ENCODE assay signal across 12 cellular contexts in the genomic region with DNA sequence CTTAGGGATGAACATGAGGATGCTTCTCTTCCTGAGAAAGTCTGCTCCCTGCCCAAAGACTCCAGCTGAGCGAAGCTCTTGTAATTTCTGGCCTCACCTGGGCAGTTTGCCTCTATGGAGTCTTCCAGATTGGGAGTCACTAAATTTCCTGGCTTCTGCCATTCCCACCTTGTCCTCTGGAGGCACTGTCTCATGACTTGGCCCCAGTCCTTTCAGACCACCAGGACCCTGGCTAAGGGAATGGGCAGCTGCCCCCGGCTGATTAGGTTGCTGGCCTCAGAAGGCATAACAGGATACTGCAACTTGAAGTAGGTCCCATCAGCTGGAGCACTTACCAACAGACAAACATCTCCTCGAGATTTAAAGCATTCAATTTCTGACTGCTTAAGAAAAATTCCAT.
A peak's percentile ranks its signal among the peaks of the same experiment; 100 is the strongest.
DNase-seq lines count a peak whose midpoint lies in the region; ATAC-seq, FAIRE-seq and TF ChIP-seq lines count a peak whose summit lies in the region.
"Had no signal": no experiment of that assay in that cellular context is flagged by ENCODE, and none has a peak within 500 bp of the region (broad histone marks: within the 10 kb centered on the region; RNA-seq: fewer than 3 reads in every experiment).

No MANE protein-coding gene starts in this region.

- no peak for TF ChIP-seq EP300 in GM12878 (IDR thresholded peaks at IDR 0.05; ENCODE audit: borderline replicate concordance in 1 of 2, control insufficient read depth in 1 of 2, low read depth in 2 of 2, low read length in 2 of 2)

- H3K27me3 Mint-ChIP-seq in naive thymus-derived CD4-positive, alpha-beta T cell, result peaks cover 0 to 7% (median 0%) of the 10 kb centered on the region in 5 donors

- H3K79me2 ChIP-seq in DOHH2 (ENCODE audit: control insufficient read depth, low read length), result no peaks in the 10 kb centered on the region
- no peaks in the 10 kb centered on the region for H3K79me2 ChIP-seq in GM12878 (ENCODE audit: control insufficient read depth, insufficient read depth, low read length)
- H3K79me2 ChIP-seq in mesendoderm (ENCODE audit: control insufficient read depth, insufficient read depth, low read length), result no peaks in the 10 kb centered on the region

- no peak overlapping the region for H3K4me2 ChIP-seq in DOHH2 (ENCODE audit: low read length)
- H3K4me2 ChIP-seq in GM12878 (ENCODE audit: control insufficient read depth, insufficient read depth), result no peak overlapping the region
- H3K4me2 ChIP-seq in mesendoderm (ENCODE audit: low read length), result no peak overlapping the region

- H3K27me3 ChIP-seq in DOHH2 (ENCODE audit: control insufficient read depth, low read length), result peaks cover 3% of the 10 kb centered on the region
- H3K27me3 ChIP-seq in HL-60 (ENCODE audit: insufficient read depth, poor library complexity, severe bottlenecking), result no peaks in the 10 kb centered on the region
- no peaks in the 10 kb centered on the region for H3K27me3 ChIP-seq in GM12878 (replicated peaks in 1 of 2; ENCODE audit: control insufficient read depth in 2 of 2, insufficient read depth in 2 of 2, low read length in 1 of 2)
- H3K27me3 ChIP-seq in mesendoderm (ENCODE audit: insufficient read depth, low read length, poor library complexity), result no peaks in the 10 kb centered on the region
- H3K27me3 ChIP-seq in naive thymus-derived CD4-positive, alpha-beta T cell (ENCODE audit: control insufficient read depth in 2 of 2, insufficient read depth in 2 of 2, low read length in 2 of 2), result no peaks in the 10 kb centered on the region
- no peaks in the 10 kb centered on the region for H3K27me3 ChIP-seq in gastrocnemius medialis

- POLR2A ChIA-PET in GM12878 (lab: Charles Lee), result no interaction called here
- POLR2A ChIA-PET in naive thymus-derived CD4-positive, alpha-beta T cell (lab: Charles Lee), result interaction anchor here (0.7 kb wide), 1 partner anchor 9 kb away, joined by 3 read pairs; no protein-coding TSS in a partner anchor

- H2BK15ac ChIP-seq in mesendoderm (replicated peaks; ENCODE audit: low read depth), result no peak overlapping the region

- H3K27ac Mint-ChIP-seq in naive thymus-derived CD4-positive, alpha-beta T cell, result peak overlapping the region in 1 of 9 donors; percentile 25

- intact Hi-C loops in GM12878 (cut with micrococcal nuclease; ENCODE audit: unreplicated experiment), result no loop called here
- intact Hi-C loops in naive thymus-derived CD4-positive, alpha-beta T cell (cut with micrococcal nuclease), result no loop called here
- intact Hi-C loops in gastrocnemius medialis (cut with DNase I; ENCODE audit: low total_unique reads), result no loop called here

- H3K9me3 ChIP-seq in DOHH2 (ENCODE audit: control insufficient read depth, insufficient read depth, low read length), result no peaks in the 10 kb centered on the region
- H3K9me3 ChIP-seq in GM12878 (replicated peaks; ENCODE audit: control insufficient read depth, insufficient read depth, low read length), result no peaks in the 10 kb centered on the region
- H3K9me3 ChIP-seq in naive thymus-derived CD4-positive, alpha-beta T cell (ENCODE audit: control insufficient read depth in 2 of 3, low read length in 3 of 3), result no peaks in the 10 kb centered on the region
- no peaks in the 10 kb centered on the region for H3K9me3 ChIP-seq in gastrocnemius medialis

- H3K79me1 ChIP-seq in mesendoderm (ENCODE audit: low read length), result no peaks in the 10 kb centered on the region

- H3K4me3 Mint-ChIP-seq in naive thymus-derived CD4-positive, alpha-beta T cell, result no peak overlapping the region

- DNase-seq in HL-60 (ENCODE audit: low read depth in 1 of 2, low spot score in 1 of 2), result no peak
- no peak for DNase-seq in GM12878 (ENCODE audit: low read depth, low spot score)
- peak; percentile 73 for DNase-seq in mesendoderm
- no peak for DNase-seq in NCI-H146 treated with DMSO at 0.1 percent for 48 hours (lab: John Stamatoyannopoulos, UW; ENCODE audit: unreplicated experiment)
- DNase-seq in naive thymus-derived CD4-positive, alpha-beta T cell, result no peak
- DNase-seq in gastrocnemius medialis, result no peak
- no peak for DNase-seq in activated CD4-positive, alpha-beta T cell treated with anti-CD3 and anti-CD28 coated beads for 48 hours
- DNase-seq: kidney, NCI-H146, retina had no signal

- RAD21 ChIA-PET in GM12878 (lab: Charles Lee; ENCODE audit: unreplicated experiment), result no interaction called here

- no peak overlapping the region for H2AK5ac ChIP-seq in mesendoderm (ENCODE audit: low read length)

- no peak for FAIRE-seq in GM12878 (lab: Jason Lieb, UNC)
- FAIRE-seq: kidney had no signal

- TF ChIP-seq POLR2A in GM12878 (IDR thresholded peaks at IDR 0.05; ENCODE audit: low read depth, low read length) (no peak), gastrocnemius medialis (IDR thresholded peaks at IDR 0.05) (no peak)

- in situ Hi-C loops in GM12878 (cut with MboI) (no loop called here), gastrocnemius medialis (cut with MboI; ENCODE audit: low sequenced_read_pairs in 4 of 4) (no loop called here)

- H3K4me1 ChIP-seq in DOHH2 (ENCODE audit: control insufficient read depth, low read length) (no peaks in the 10 kb centered on the region), GM12878 (ENCODE audit: control insufficient read depth, insufficient read depth, low read length) (no peaks in the 10 kb centered on the region), mesendoderm (ENCODE audit: control insufficient read depth, low read depth, low read length) (no peaks in the 10 kb centered on the region), gastrocnemius medialis (no peaks in the 10 kb centered on the region)
- no peaks in the 10 kb centered on the region for H3K4me1 ChIP-seq in naive thymus-derived CD4-positive, alpha-beta T cell (ENCODE audit: control insufficient read depth in 2 of 2, insufficient read depth in 2 of 2, low read length in 2 of 2)

- no peaks in the 10 kb centered on the region for H3F3A ChIP-seq in DOHH2 (ENCODE audit: control insufficient read depth, insufficient read depth)

- TF ChIP-seq RAD21 in GM12878 (IDR thresholded peaks at IDR 0.05; ENCODE audit: insufficient read depth, low read depth, low read length), result no peak

- H4K8ac ChIP-seq in mesendoderm (ENCODE audit: low read depth, low read length), result no peak overlapping the region

- no peak overlapping the region for H3K23ac ChIP-seq in mesendoderm (ENCODE audit: low read length)

- BruUV-seq in GM12878 (replicated peaks; lab: Mats Ljungman, UMichigan), result no TSS peak

- peak; percentile 66 for TF ChIP-seq CTCF in DOHH2 (IDR thresholded peaks at IDR 0.05; ENCODE audit: low read depth, low read length, poor library complexity, severe bottlenecking)
- TF ChIP-seq CTCF in HL-60 (IDR thresholded peaks at IDR 0.05; ENCODE audit: insufficient read depth, low read length), result peak; percentile 13
- peak; percentile 7 to 32 (median 31); a peak in 2 of 6 replicates for TF ChIP-seq CTCF in GM12878 (IDR thresholded peaks at IDR 0.05 in 2 of 3, conservative IDR thresholded peaks at IDR 0.05 in 1 of 3; ENCODE audit: control insufficient read depth in 2 of 3, extremely low read depth in 1 of 3, insufficient read depth in 1 of 3, low read depth in 3 of 3, low read length in 3 of 3)
- TF ChIP-seq CTCF in gastrocnemius medialis (IDR thresholded peaks at IDR 0.05 in 4 of 5, conservative IDR thresholded peaks at IDR 0.05 in 1 of 5), result no peak

- H3K18ac ChIP-seq in mesendoderm (ENCODE audit: low read length), result no peak overlapping the region

- peaks cover 0 to 21% (median 8%) of the 10 kb centered on the region in 11 donors for H3K9me3 Mint-ChIP-seq in naive thymus-derived CD4-positive, alpha-beta T cell

- H3K4me1 Mint-ChIP-seq in naive thymus-derived CD4-positive, alpha-beta T cell, result peaks cover 0 to 14% (median 5%) of the 10 kb centered on the region in 7 donors

- H2BK120ac ChIP-seq in mesendoderm (ENCODE audit: low read depth, low read length), result no peak overlapping the region

- H3K56ac ChIP-seq in mesendoderm (ENCODE audit: low read length), result no peak overlapping the region

- SMC1A ChIA-PET in GM12878 (lab: Charles Lee; ENCODE audit: uncharacterized antibody, unreplicated experiment), result no interaction called here

- no peaks in the 10 kb centered on the region for H4K20me1 ChIP-seq in DOHH2 (ENCODE audit: control insufficient read depth, insufficient read depth, low read depth, low read length)
- H4K20me1 ChIP-seq in GM12878 (ENCODE audit: control insufficient read depth, insufficient read depth), result no peaks in the 10 kb centered on the region

- H3K27ac ChIP-seq in DOHH2 (ENCODE audit: low read depth, low read length) (no peak overlapping the region), HL-60 (replicated peaks) (no peak overlapping the region), GM12878 (ENCODE audit: control insufficient read depth, insufficient read depth) (no peak overlapping the region), mesendoderm (ENCODE audit: low read depth, low read length) (no peak overlapping the region), gastrocnemius medialis (no peak overlapping the region)
- no peak overlapping the region for H3K27ac ChIP-seq in naive thymus-derived CD4-positive, alpha-beta T cell (ENCODE audit: low read depth, low read length)
- H3K27ac ChIP-seq: SK-N-MC had no signal

- H3K4ac ChIP-seq in mesendoderm (ENCODE audit: low read depth, low read length), result no peak overlapping the region

- H3K9me2 ChIP-seq in DOHH2 (replicated peaks; ENCODE audit: control insufficient read depth, low read length), result no peaks in the 10 kb centered on the region

- no peak overlapping the region for H2AFZ ChIP-seq in GM12878 (ENCODE audit: control insufficient read depth, low read depth, low read length)

- H2BK5ac ChIP-seq in mesendoderm (ENCODE audit: low read length), result no peak overlapping the region

- CTCF ChIA-PET in GM12878 (lab: Yijun Ruan, JAX), result interaction anchor here (0.9 kb wide), 2 partner anchors 16 to 19 kb away, joined by 3 to 4 read pairs; no protein-coding TSS in a partner anchor
- CTCF ChIA-PET in naive thymus-derived CD4-positive, alpha-beta T cell (lab: Charles Lee), result interaction anchor here (0.9 to 1.0 kb wide), 3 partner anchors 10 to 122 kb away, joined by 3 to 4 read pairs (median 3); no protein-coding TSS in a partner anchor

- H4K5ac ChIP-seq in mesendoderm (ENCODE audit: low read length), result no peak overlapping the region

- no peak overlapping the region for H3K4me3 ChIP-seq in DOHH2 (ENCODE audit: low read length)
- no peak overlapping the region for H3K4me3 ChIP-seq in HL-60 (replicated peaks; ENCODE audit: insufficient read depth, low read length)
- no peak overlapping the region for H3K4me3 ChIP-seq in GM12878
- H3K4me3 ChIP-seq in mesendoderm (ENCODE audit: low read length), result no peak overlapping the region
- no peak overlapping the region for H3K4me3 ChIP-seq in naive thymus-derived CD4-positive, alpha-beta T cell (ENCODE audit: low read length)
- no peak overlapping the region for H3K4me3 ChIP-seq in gastrocnemius medialis
- H3K4me3 ChIP-seq: SK-N-MC had no signal

- H3K36me3 Mint-ChIP-seq in naive thymus-derived CD4-positive, alpha-beta T cell, result peaks cover 0 to 9% (median 0%) of the 10 kb centered on the region in 5 donors

- H3K9ac ChIP-seq in GM12878 (ENCODE audit: control insufficient read depth, insufficient read depth, low read length) (no peak overlapping the region), mesendoderm (ENCODE audit: low read length) (no peak overlapping the region)

- H3K36me3 ChIP-seq in DOHH2 (ENCODE audit: control insufficient read depth, low read length), result no peaks in the 10 kb centered on the region
- no peaks in the 10 kb centered on the region for H3K36me3 ChIP-seq in GM12878 (ENCODE audit: control insufficient read depth in 2 of 2, insufficient read depth in 2 of 2, low read length in 1 of 2)
- H3K36me3 ChIP-seq in mesendoderm (ENCODE audit: control insufficient read depth, insufficient read depth, low read length), result no peaks in the 10 kb centered on the region
- H3K36me3 ChIP-seq in naive thymus-derived CD4-positive, alpha-beta T cell (ENCODE audit: control insufficient read depth in 2 of 3, insufficient read depth in 3 of 3, low read length in 3 of 3), result no peaks in the 10 kb centered on the region
- no peaks in the 10 kb centered on the region for H3K36me3 ChIP-seq in gastrocnemius medialis

- WGBS in GM12878 (ENCODE audit: insufficient coverage, insufficient replicate concordance, low lambda C conversion rate, missing lambda C conversion rate), result 0% methylated on average over 3 of the region's 3 CpGs
- no CpG with 5 or more reads among the region's 3 CpGs for WGBS in mesendoderm (ENCODE audit: extremely low coverage, insufficient coverage, low lambda C conversion rate)

- ATAC-seq in GM12878 (no peak), gastrocnemius medialis (no peak)
- no peak for ATAC-seq in naive thymus-derived CD4-positive, alpha-beta T cell

Comparison
In these comparisons a context has a peak if more than half of its experiments do, and no peak if none do; other contexts are left out.
1. CTCF ChIP-seq: peak in DOHH2 (single experiment), HL-60 (single experiment) and GM12878 (3 of 3); none in gastrocnemius medialis (0 of 5).